Comparison of ENCODE assay signal across 3 cellular contexts in the genomic region with DNA sequence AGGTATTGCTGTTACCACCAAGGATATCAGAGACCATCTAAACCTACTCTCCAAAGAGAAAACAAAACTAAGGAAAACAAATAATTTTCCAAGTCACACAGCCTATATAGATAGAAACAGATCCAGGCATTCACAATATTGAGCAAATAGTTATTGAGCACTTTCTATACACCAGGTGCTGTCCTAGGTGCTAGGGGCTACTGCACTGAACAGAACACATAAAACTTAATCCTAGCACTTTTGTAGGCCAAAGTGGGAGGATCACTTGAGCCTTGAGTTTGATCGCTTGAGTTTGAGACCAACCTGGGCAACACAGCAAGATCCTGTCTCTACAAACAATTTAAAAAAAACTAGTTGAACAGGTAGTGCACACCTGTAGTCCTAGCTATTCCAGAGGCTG.
TF ChIP-seq lines count a peak whose summit lies in the region.

No MANE protein-coding gene starts in this region.

TF ChIP-seq in SK-N-SH, 30 proteins besides CTCF, POLR2A, EP300 and RAD21:
- TF ChIP-seq, protein P1, sequence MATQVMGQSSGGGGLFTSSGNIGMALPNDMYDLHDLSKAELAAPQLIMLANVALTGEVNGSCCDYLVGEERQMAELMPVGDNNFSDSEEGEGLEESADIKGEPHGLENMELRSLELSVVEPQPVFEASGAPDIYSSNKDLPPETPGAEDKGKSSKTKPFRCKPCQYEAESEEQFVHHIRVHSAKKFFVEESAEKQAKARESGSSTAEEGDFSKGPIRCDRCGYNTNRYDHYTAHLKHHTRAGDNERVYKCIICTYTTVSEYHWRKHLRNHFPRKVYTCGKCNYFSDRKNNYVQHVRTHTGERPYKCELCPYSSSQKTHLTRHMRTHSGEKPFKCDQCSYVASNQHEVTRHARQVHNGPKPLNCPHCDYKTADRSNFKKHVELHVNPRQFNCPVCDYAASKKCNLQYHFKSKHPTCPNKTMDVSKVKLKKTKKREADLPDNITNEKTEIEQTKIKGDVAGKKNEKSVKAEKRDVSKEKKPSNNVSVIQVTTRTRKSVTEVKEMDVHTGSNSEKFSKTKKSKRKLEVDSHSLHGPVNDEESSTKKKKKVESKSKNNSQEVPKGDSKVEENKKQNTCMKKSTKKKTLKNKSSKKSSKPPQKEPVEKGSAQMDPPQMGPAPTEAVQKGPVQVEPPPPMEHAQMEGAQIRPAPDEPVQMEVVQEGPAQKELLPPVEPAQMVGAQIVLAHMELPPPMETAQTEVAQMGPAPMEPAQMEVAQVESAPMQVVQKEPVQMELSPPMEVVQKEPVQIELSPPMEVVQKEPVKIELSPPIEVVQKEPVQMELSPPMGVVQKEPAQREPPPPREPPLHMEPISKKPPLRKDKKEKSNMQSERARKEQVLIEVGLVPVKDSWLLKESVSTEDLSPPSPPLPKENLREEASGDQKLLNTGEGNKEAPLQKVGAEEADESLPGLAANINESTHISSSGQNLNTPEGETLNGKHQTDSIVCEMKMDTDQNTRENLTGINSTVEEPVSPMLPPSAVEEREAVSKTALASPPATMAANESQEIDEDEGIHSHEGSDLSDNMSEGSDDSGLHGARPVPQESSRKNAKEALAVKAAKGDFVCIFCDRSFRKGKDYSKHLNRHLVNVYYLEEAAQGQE (IDR thresholded peaks at IDR 0.05; ENCODE audit: low read depth, low read length), result peak; percentile 83
- no peak for TF ChIP-seq MEF2A (IDR thresholded peaks at IDR 0.05; ENCODE audit: borderline replicate concordance, low read depth)

TF ChIP-seq in SK-N-SH treated with all-trans-retinoic acid at 6 μM for 48 hours, 23 proteins besides CTCF, POLR2A, EP300 and RAD21 (continued from another document):
- TF ChIP-seq GLIS3 (CRISPR knock-in tag; IDR thresholded peaks at IDR 0.05) (no peak), ZNF70 (CRISPR knock-in tag; IDR thresholded peaks at IDR 0.05) (no peak), RARB (CRISPR knock-in tag; IDR thresholded peaks at IDR 0.05) (no peak), OSR1 (CRISPR knock-in tag; IDR thresholded peaks at IDR 0.05) (no peak), ZFP3 (CRISPR knock-in tag; IDR thresholded peaks at IDR 0.05) (no peak), ZNF8 (CRISPR knock-in tag; IDR thresholded peaks at IDR 0.05) (no peak)
- TF ChIP-seq, protein P2, sequence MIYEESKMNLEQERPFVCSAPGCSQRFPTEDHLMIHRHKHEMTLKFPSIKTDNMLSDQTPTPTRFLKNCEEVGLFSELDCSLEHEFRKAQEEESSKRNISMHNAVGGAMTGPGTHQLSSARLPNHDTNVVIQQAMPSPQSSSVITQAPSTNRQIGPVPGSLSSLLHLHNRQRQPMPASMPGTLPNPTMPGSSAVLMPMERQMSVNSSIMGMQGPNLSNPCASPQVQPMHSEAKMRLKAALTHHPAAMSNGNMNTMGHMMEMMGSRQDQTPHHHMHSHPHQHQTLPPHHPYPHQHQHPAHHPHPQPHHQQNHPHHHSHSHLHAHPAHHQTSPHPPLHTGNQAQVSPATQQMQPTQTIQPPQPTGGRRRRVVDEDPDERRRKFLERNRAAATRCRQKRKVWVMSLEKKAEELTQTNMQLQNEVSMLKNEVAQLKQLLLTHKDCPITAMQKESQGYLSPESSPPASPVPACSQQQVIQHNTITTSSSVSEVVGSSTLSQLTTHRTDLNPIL (CRISPR knock-in tag; IDR thresholded peaks at IDR 0.05; ENCODE audit: low read depth), result no peak
- TF ChIP-seq, protein P3, sequence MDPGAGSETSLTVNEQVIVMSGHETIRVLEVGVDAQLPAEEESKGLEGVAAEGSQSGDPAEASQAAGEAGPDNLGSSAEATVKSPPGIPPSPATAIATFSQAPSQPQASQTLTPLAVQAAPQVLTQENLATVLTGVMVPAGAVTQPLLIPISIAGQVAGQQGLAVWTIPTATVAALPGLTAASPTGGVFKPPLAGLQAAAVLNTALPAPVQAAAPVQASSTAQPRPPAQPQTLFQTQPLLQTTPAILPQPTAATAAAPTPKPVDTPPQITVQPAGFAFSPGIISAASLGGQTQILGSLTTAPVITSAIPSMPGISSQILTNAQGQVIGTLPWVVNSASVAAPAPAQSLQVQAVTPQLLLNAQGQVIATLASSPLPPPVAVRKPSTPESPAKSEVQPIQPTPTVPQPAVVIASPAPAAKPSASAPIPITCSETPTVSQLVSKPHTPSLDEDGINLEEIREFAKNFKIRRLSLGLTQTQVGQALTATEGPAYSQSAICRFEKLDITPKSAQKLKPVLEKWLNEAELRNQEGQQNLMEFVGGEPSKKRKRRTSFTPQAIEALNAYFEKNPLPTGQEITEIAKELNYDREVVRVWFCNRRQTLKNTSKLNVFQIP (CRISPR knock-in tag; IDR thresholded peaks at IDR 0.05; ENCODE audit: borderline replicate concordance, low read depth), result no peak

TF ChIP-seq in Ishikawa, 13 proteins besides CTCF, POLR2A, EP300 and RAD21 (continued from another document):
- TF ChIP-seq EGR1 (IDR thresholded peaks at IDR 0.05) (no peak), ZBTB7A (IDR thresholded peaks at IDR 0.05; ENCODE audit: low read depth) (no peak), YY1 (IDR thresholded peaks at IDR 0.05; ENCODE audit: low read depth) (no peak)
